Comparison of ENCODE assay signal across 10 cellular contexts in the genomic region with DNA sequence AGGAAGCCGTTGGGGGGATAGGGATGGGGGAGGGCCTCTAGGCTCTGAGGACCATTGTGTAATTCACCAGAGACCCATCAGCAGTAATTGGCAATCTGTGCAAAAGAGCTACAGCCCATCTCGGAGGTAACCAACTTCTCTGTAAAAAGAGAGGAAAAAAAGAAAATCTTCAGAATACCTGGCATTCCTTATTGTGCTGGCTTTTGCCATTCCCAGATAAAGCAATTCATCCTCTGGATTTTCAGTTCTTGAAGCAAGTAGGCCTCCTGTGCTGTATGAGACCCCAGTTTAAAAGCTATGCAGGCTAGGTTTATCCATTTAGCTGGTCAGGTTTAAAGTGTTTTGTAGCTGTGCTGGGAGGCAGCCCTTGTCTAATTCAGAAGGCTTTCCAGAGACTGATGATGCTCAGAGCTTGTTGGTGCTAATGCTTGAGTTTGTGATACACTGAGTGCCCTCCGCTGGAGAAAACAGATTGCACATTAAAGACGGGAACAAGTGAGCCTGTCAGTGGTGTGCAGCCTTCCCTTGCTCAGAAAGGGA. TPM values are rescaled to one million over a fixed set of nuclear protein-coding genes. Genes with fewer than 3 reads are reported as not detected.
DNase-seq lines count a peak whose midpoint lies in the region; ATAC-seq and TF ChIP-seq lines count a peak whose summit lies in the region.
"Had no signal": no experiment of that assay in that cellular context is flagged by ENCODE, and none has a peak within 500 bp of the region (broad histone marks: within the 10 kb centered on the region; RNA-seq: fewer than 3 reads in every experiment).

A gene (minus strand): TSS at position 446 of the 540 bp plus-strand sequence.

- no peak for TF ChIP-seq EP300 in Ishikawa (IDR thresholded peaks at IDR 0.05; ENCODE audit: borderline replicate concordance)

- H3K27ac ChIP-seq in OCI-LY3 (ENCODE audit: low read length) (no peak within 1 kb of the TSS), psoas muscle (no peak within 1 kb of the TSS)

- no peaks in the 10 kb centered on the region for H3K36me3 Mint-ChIP-seq in glutamatergic neuron (ENCODE audit: unreplicated experiment)

- peaks cover 23% of the 10 kb centered on the region for H3K4me1 Mint-ChIP-seq in glutamatergic neuron (ENCODE audit: low read depth, unreplicated experiment)

- peak in 3 of 4 donors; percentile 40 to 64 (median 61) for ATAC-seq in psoas muscle
- no peak for ATAC-seq in left colon
- ATAC-seq: activated T-cell treated with anti-CD3 and anti-CD28 coated beads, Interleukin-2, amount 50 U/mL, for 4 hours had no signal

- H3K27me3 ChIP-seq in OCI-LY3 (ENCODE audit: low read depth, low read length), result no peaks in the 10 kb centered on the region
- no peaks in the 10 kb centered on the region for H3K27me3 ChIP-seq in psoas muscle (ENCODE audit: insufficient read depth in 3 of 3, low read length in 2 of 3)

- H3K4me1 ChIP-seq in OCI-LY3 (ENCODE audit: low read length) (no peaks in the 10 kb centered on the region), psoas muscle (no peaks in the 10 kb centered on the region)

- TF ChIP-seq CTCF in OCI-LY3 (IDR thresholded peaks at IDR 0.05; ENCODE audit: low read depth, low read length), result peak; percentile 37
- TF ChIP-seq CTCF in glutamatergic neuron (IDR thresholded peaks at IDR 0.05; ENCODE audit: partially characterized antibody, unreplicated experiment), result no peak
- no peak for TF ChIP-seq CTCF in psoas muscle (IDR thresholded peaks at IDR 0.05)

- no peaks in the 10 kb centered on the region for H3K27me3 Mint-ChIP-seq in glutamatergic neuron (ENCODE audit: unreplicated experiment)

- H2AFZ ChIP-seq in OCI-LY3 (ENCODE audit: low read depth, low read length), result peak within 1 kb of the TSS; percentile 18; the same call in 1 of the 2 replicates

- intact Hi-C loops in psoas muscle (cut with DNase I) (no loop called here), left colon (cut with DNase I, micrococcal nuclease) (no loop called here)

- H3K79me2 ChIP-seq in OCI-LY3 (ENCODE audit: low read length), result no peaks in the 10 kb centered on the region

- H3K9me3 Mint-ChIP-seq in glutamatergic neuron (ENCODE audit: unreplicated experiment), result no peaks in the 10 kb centered on the region

- H3K9me3 ChIP-seq in OCI-LY3 (ENCODE audit: insufficient read depth, low read length), result no peaks in the 10 kb centered on the region
- no peaks in the 10 kb centered on the region for H3K9me3 ChIP-seq in psoas muscle

- H3K36me3 ChIP-seq in OCI-LY3 (replicated peaks; ENCODE audit: low read depth, low read length) (no peaks in the 10 kb centered on the region), psoas muscle (ENCODE audit: insufficient read depth in 1 of 2, low read depth in 1 of 2) (no peaks in the 10 kb centered on the region)

- peak; percentile 44; the same call in 1 of the 2 replicates for TF ChIP-seq RAD21 in Ishikawa (IDR thresholded peaks at IDR 0.05; ENCODE audit: low read depth)

- no peak within 1 kb of the TSS for H3K9ac ChIP-seq in OCI-LY3 (ENCODE audit: low read length)

- WGBS in psoas muscle, 3 donors, result 16 to 22% (median 19%) methylated on average over 4 of the region's 4 CpGs

- H3K27ac Mint-ChIP-seq in glutamatergic neuron (ENCODE audit: unreplicated experiment), result peak within 1 kb of the TSS; percentile 50

- no peak within 1 kb of the TSS for H3K4me2 ChIP-seq in OCI-LY3 (ENCODE audit: low read length)

- H3K4me3 Mint-ChIP-seq in glutamatergic neuron (ENCODE audit: unreplicated experiment), result peak within 1 kb of the TSS; percentile 82
- H3K4me3 Mint-ChIP-seq: activated T-cell treated with anti-CD3 and anti-CD28 coated beads, Interleukin-2, amount 50 U/mL, for 4 hours had no signal

- peak; percentile 21 for DNase-seq in glutamatergic neuron
- peak in 1 of 2 donors; percentile 37 for DNase-seq in psoas muscle
- DNase-seq in left colon, result no peak
- DNase-seq in EL, result no peak
- DNase-seq in GDM1 (lab: John Stamatoyannopoulos, UW), result no peak
- DNase-seq in DMS114 treated with DMSO at 0.1 percent for 48 hours (lab: John Stamatoyannopoulos, UW; ENCODE audit: unreplicated experiment), result no peak
- DNase-seq: activated T-cell treated with anti-CD3 and anti-CD28 coated beads, Interleukin-2, amount 50 U/mL, for 4 hours had no signal

- H4K20me1 ChIP-seq in OCI-LY3 (ENCODE audit: insufficient read depth, low read length), result no peaks in the 10 kb centered on the region

- H3K4me3 ChIP-seq in OCI-LY3 (ENCODE audit: low read length) (no peak within 1 kb of the TSS), psoas muscle (peak within 1 kb of the TSS; percentile 36)

TF ChIP-seq in Ishikawa, 13 proteins besides CTCF, POLR2A, EP300 and RAD21:
- TF ChIP-seq, protein P1, sequence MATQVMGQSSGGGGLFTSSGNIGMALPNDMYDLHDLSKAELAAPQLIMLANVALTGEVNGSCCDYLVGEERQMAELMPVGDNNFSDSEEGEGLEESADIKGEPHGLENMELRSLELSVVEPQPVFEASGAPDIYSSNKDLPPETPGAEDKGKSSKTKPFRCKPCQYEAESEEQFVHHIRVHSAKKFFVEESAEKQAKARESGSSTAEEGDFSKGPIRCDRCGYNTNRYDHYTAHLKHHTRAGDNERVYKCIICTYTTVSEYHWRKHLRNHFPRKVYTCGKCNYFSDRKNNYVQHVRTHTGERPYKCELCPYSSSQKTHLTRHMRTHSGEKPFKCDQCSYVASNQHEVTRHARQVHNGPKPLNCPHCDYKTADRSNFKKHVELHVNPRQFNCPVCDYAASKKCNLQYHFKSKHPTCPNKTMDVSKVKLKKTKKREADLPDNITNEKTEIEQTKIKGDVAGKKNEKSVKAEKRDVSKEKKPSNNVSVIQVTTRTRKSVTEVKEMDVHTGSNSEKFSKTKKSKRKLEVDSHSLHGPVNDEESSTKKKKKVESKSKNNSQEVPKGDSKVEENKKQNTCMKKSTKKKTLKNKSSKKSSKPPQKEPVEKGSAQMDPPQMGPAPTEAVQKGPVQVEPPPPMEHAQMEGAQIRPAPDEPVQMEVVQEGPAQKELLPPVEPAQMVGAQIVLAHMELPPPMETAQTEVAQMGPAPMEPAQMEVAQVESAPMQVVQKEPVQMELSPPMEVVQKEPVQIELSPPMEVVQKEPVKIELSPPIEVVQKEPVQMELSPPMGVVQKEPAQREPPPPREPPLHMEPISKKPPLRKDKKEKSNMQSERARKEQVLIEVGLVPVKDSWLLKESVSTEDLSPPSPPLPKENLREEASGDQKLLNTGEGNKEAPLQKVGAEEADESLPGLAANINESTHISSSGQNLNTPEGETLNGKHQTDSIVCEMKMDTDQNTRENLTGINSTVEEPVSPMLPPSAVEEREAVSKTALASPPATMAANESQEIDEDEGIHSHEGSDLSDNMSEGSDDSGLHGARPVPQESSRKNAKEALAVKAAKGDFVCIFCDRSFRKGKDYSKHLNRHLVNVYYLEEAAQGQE (IDR thresholded peaks at IDR 0.05; ENCODE audit: low read depth), result no peak
- TF ChIP-seq EGR1 (IDR thresholded peaks at IDR 0.05) (no peak), TEAD4 (IDR thresholded peaks at IDR 0.05) (no peak), YY1 (IDR thresholded peaks at IDR 0.05; ENCODE audit: low read depth) (no peak), TAF1 (IDR thresholded peaks at IDR 0.05; ENCODE audit: low read depth) (no peak), CEBPB (IDR thresholded peaks at IDR 0.05) (no peak), TCF12 (IDR thresholded peaks at IDR 0.05; ENCODE audit: low read depth) (no peak), ZBTB7A (IDR thresholded peaks at IDR 0.05; ENCODE audit: low read depth) (no peak), NFIC (IDR thresholded peaks at IDR 0.05) (no peak), CREB1 (IDR thresholded peaks at IDR 0.05; ENCODE audit: low read depth) (no peak), FOXM1 (IDR thresholded peaks at IDR 0.05; ENCODE audit: borderline replicate concordance, low read depth) (no peak)
- TF ChIP-seq, protein P2, sequence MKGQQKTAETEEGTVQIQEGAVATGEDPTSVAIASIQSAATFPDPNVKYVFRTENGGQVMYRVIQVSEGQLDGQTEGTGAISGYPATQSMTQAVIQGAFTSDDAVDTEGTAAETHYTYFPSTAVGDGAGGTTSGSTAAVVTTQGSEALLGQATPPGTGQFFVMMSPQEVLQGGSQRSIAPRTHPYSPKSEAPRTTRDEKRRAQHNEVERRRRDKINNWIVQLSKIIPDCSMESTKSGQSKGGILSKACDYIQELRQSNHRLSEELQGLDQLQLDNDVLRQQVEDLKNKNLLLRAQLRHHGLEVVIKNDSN (IDR thresholded peaks at IDR 0.05), result no peak
- TF ChIP-seq, protein P3, sequence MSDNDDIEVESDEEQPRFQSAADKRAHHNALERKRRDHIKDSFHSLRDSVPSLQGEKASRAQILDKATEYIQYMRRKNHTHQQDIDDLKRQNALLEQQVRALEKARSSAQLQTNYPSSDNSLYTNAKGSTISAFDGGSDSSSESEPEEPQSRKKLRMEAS (IDR thresholded peaks at IDR 0.05), result no peak

RNA-seq across cellular contexts. Expression of the gene that starts here (rescaled TPM):
- total RNA-seq in glutamatergic neuron (ENCODE audit: unreplicated experiment), result 18.6 TPM
- under 1 TPM in 3 of 4 donors, not detected in 1; 0.32 to 0.86 (median 0.60) TPM for total RNA-seq in psoas muscle
- polyA plus RNA-seq in psoas muscle, result under 1 TPM; 0.03 to 0.18 (median 0.07) TPM
- under 1 TPM in 1 of 2 donors, not detected in 1; 0.64 TPM for total RNA-seq in left colon
- total RNA-seq: activated T-cell treated with anti-CD3 and anti-CD28 coated beads, Interleukin-2, amount 50 U/mL, for 4 hours; fibroblast of villous mesenchyme had no signal

Comparison
In these comparisons a context has a peak if more than half of its experiments do, and no peak if none do; other contexts are left out.
1. RNA of the gene that starts here (total RNA-seq): 18.6 TPM in glutamatergic neuron (single experiment); 0.64 TPM in left colon and 0.32 to 0.86 TPM in psoas muscle; every median in the first group is over 10 times any median in the second.
2. Peak in ATAC-seq and H3K4me3 ChIP-seq in psoas muscle; RNA of the gene not detected or under 1 TPM.